ENCODE assay signal across 13 cellular contexts in the genomic region with DNA sequence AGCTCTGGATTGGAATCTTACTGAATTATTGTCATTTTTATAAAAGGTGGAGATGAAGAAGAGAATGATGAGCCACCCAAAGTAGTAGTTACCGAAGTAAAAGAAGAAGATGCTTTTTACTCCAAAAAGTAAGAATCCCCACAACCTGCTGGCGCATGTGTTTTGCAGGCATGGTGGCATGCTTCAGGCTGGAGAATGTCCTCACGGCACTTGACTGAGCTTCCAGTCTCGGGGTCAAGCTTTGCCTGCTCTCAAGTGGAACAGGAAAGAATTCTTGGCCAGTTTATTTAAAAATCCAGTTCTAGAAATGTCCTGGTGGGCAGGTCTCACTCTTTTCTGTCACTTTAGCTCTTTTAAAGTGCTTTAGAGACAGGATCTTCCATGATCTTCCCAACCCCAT.
"Had no signal": no experiment of that assay in that cellular context is flagged by ENCODE, and none has a peak within 500 bp of the region (broad histone marks: within the 10 kb centered on the region; RNA-seq: fewer than 3 reads in every experiment).

No MANE protein-coding gene starts in this region.

- DNase-seq: activated CD4-positive, alpha-beta T cell treated with anti-CD3 and anti-CD28 coated beads, Interleukin-2, amount 50 U/mL, for 4 hours; activated effector memory CD4-positive, alpha-beta T cell treated with Interleukin-2 at 50 U/mL for 16 hours; caudate nucleus; cortex of kidney; effector memory CD8-positive, alpha-beta T cell; erythroblast; kidney glomerular epithelial cell; retina; stimulated activated CD4-positive, alpha-beta T cell treated with anti-CD3 and anti-CD28 coated beads, Interleukin-4, amount 100 ng/mL, for 1 hour; stimulated activated CD8-positive, alpha-beta memory T cell treated with anti-CD3 and anti-CD28 coated beads, Interleukin-4, amount 100 ng/mL, for 48 hours; stomach; uterus had no signal

- H2AFZ ChIP-seq: hepatocyte had no signal

- ATAC-seq: effector memory CD8-positive, alpha-beta T cell had no signal

- H3K4me3 Mint-ChIP-seq: effector memory CD8-positive, alpha-beta T cell had no signal

- H3K4me3 ChIP-seq: hepatocyte, stomach, uterus had no signal

- H3K27ac ChIP-seq: hepatocyte, stomach, uterus had no signal

- H3K27ac Mint-ChIP-seq: effector memory CD8-positive, alpha-beta T cell had no signal

- H3K4me1 ChIP-seq: uterus had no signal

- H3K27me3 ChIP-seq: hepatocyte, stomach, uterus had no signal

- H3K4me2 ChIP-seq: hepatocyte had no signal

- H3K9me3 Mint-ChIP-seq: effector memory CD8-positive, alpha-beta T cell had no signal

- H3K36me3 ChIP-seq: uterus had no signal

- H3K27me3 Mint-ChIP-seq: effector memory CD8-positive, alpha-beta T cell had no signal
